ENCODE assay signal across 4 cellular contexts in genomic region chr10:127743205-127743604, GRCh38. TPM values are rescaled to one million over a fixed set of nuclear protein-coding genes. Genes with fewer than 3 reads are reported as not detected.
"Had no signal": no experiment of that assay in that cellular context is flagged by ENCODE, and none has a peak within 500 bp of the region (broad histone marks: within the 10 kb centered on the region; RNA-seq: fewer than 3 reads in every experiment).

No MANE protein-coding gene starts in this region.

- DNase-seq: H9, HCEC 1CT, IMR-90 had no signal

RNA-seq across cellular contexts. Expression of gene FOXI2, which starts 6.2 kb away (rescaled TPM):
- total RNA-seq: HT-29, IMR-90 had no signal
- polyA plus RNA-seq: IMR-90 had no signal
